Comparison of ENCODE assay signal across 11 cellular contexts in the genomic region with DNA sequence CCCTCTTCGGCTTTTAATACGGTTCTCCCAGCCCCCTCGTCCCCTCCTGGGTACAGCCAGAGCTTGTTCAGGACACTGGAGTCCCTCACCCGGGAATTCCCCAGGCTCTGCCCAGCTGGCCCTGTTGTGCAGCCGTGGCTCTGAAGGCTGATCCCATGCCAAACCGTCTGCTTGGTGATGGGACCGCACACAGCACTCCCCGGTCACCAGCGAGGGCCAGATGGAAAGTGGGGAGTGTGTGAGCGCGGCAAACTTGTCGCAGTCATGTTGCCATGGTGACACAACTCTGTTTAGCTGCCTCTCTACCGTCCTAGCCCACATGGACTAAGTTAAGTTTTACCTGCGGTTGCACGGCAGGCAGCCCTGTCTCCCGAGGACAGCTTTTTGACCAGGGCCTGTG.
A peak's percentile ranks its signal among the peaks of the same experiment; 100 is the strongest.
DNase-seq lines count a peak whose midpoint lies in the region; ATAC-seq, FAIRE-seq and TF ChIP-seq lines count a peak whose summit lies in the region.
"Had no signal": no experiment of that assay in that cellular context is flagged by ENCODE, and none has a peak within 500 bp of the region (broad histone marks: within the 10 kb centered on the region; RNA-seq: fewer than 3 reads in every experiment).

No MANE protein-coding gene starts in this region.

- H3K27me3 Mint-ChIP-seq in chondrocyte (ENCODE audit: low read depth), result peaks cover 2% of the 10 kb centered on the region
- H3K27me3 Mint-ChIP-seq: activated CD4-positive, alpha-beta T cell treated with anti-CD3 and anti-CD28 coated beads, Interleukin-2, amount 10 ng/mL, durations not matched to agents 7 days and 5 days; memory B cell had no signal

- FAIRE-seq in RCC 7860 (lab: Jason Lieb, UNC), result no peak
- no peak for FAIRE-seq in pancreas (lab: Jason Lieb, UNC)

- 2 to 8% methylated on average over 16 of the region's 16 CpGs for WGBS in pancreas, 2 donors

- in situ Hi-C loops in G401 (cut with HindIII; ENCODE audit: low sequenced_read_pairs), result no loop called here

- no peak overlapping the region for H3K27ac Mint-ChIP-seq in chondrocyte (ENCODE audit: unreplicated experiment)
- H3K27ac Mint-ChIP-seq: activated CD4-positive, alpha-beta T cell treated with anti-CD3 and anti-CD28 coated beads, Interleukin-2, amount 10 ng/mL, durations not matched to agents 7 days and 5 days; memory B cell had no signal

- H3K4me3 ChIP-seq in pancreas, result no peak overlapping the region

- H3K27ac ChIP-seq in pancreas, result peak overlapping the region; percentile 77 to 90 (median 80)

- peaks cover 4% of the 10 kb centered on the region for H3K36me3 Mint-ChIP-seq in chondrocyte (ENCODE audit: low read depth)

- peaks cover 4% of the 10 kb centered on the region for H3K9me3 Mint-ChIP-seq in chondrocyte (ENCODE audit: low read depth)
- H3K9me3 Mint-ChIP-seq: memory B cell had no signal

- H3K4me1 ChIP-seq in pancreas, result peaks cover 43 to 59% (median 46%) of the 10 kb centered on the region in 3 donors

- H3K9me3 ChIP-seq in pancreas, result no peaks in the 10 kb centered on the region

- H3K36me3 ChIP-seq in pancreas, result no peaks in the 10 kb centered on the region

- H3K27me3 ChIP-seq in pancreas, result no peaks in the 10 kb centered on the region

- H3K4me1 Mint-ChIP-seq in chondrocyte (ENCODE audit: low read depth), result peaks cover under 1% of the 10 kb centered on the region

- intact Hi-C loops in left cardiac atrium (cut with DNase I) (no loop called here), pancreas (cut with DNase I) (loop anchor here in 1 of 3 donors (10.0 kb wide), 1 partner anchor 49 kb away; no protein-coding TSS in a partner anchor), posterior vena cava (cut with DNase I) (no loop called here)

- DNase-seq in G401 (ENCODE audit: low spot score) (peak; percentile 75), RCC 7860 (ENCODE audit: low spot score) (peak; percentile 29), left cardiac atrium (peak; percentile 72), pancreas (peak; percentile 78 to 95 (median 91)), chondrocyte (ENCODE audit: low spot score) (no peak), posterior vena cava (ENCODE audit: low spot score) (no peak), LoVo (ENCODE audit: low spot score) (no peak)
- DNase-seq: activated CD4-positive, alpha-beta T cell treated with anti-CD3 and anti-CD28 coated beads, Interleukin-2, amount 10 ng/mL, durations not matched to agents 7 days and 5 days; stimulated activated CD4-positive, alpha-beta T cell treated with anti-CD3 and anti-CD28 coated beads, Interleukin-12 subunit alpha, Interleukin-12 subunit beta, amount 100 ng/mL, for 4 hours had no signal

- H3K4me3 Mint-ChIP-seq in chondrocyte (ENCODE audit: unreplicated experiment), result no peak overlapping the region
- H3K4me3 Mint-ChIP-seq: activated CD4-positive, alpha-beta T cell treated with anti-CD3 and anti-CD28 coated beads, Interleukin-2, amount 10 ng/mL, durations not matched to agents 7 days and 5 days; memory B cell had no signal

- TF ChIP-seq CTCF in pancreas (IDR thresholded peaks at IDR 0.05) (no peak), chondrocyte (IDR thresholded peaks at IDR 0.05) (no peak)

- ATAC-seq in left cardiac atrium (peak; percentile 63 to 69), pancreas (peak; percentile 67 to 78 (median 75)), HG03354 (IDR thresholded peaks at IDR 0.05; ENCODE audit: poor library complexity, severe bottlenecking, unreplicated experiment) (no peak)

Comparison
In these comparisons a context has a peak if more than half of its experiments do, and no peak if none do; other contexts are left out.
1. DNase-seq: peak in G401 (single experiment), RCC 7860 (single experiment), left cardiac atrium (single experiment) and pancreas (6 of 6); none in chondrocyte (single experiment), posterior vena cava (single experiment) and LoVo (single experiment).